Comparison of ENCODE assay signal across 17 cellular contexts in genomic region chr15:59301527-59301926, GRCh38.
DNase-seq lines count a peak whose midpoint lies in the region; ATAC-seq, FAIRE-seq and TF ChIP-seq lines count a peak whose summit lies in the region.
"Had no signal": no experiment of that assay in that cellular context is flagged by ENCODE, and none has a peak within 500 bp of the region (broad histone marks: within the 10 kb centered on the region; RNA-seq: fewer than 3 reads in every experiment).

No MANE protein-coding gene starts in this region.

- 75% methylated on average over 6 of the region's 6 CpGs for WGBS in A549 (ENCODE audit: missing lambda C conversion rate)

- no peak for TF ChIP-seq EP300 in A549 (IDR thresholded peaks at IDR 0.05)

- no peak for ATAC-seq in A549
- ATAC-seq in activated T-helper 17 cell treated with anti-CD3 and anti-CD28 coated beads, Interleukin-2, amount 50 U/mL, for 72 hours (replicated peaks), result no peak
- no peak for ATAC-seq in naive B cell (ENCODE audit: low read depth in 2 of 2)
- ATAC-seq in GM18502 (IDR thresholded peaks at IDR 0.05; ENCODE audit: poor library complexity, unreplicated experiment), result no peak
- ATAC-seq: HepG2, sciatic nerve had no signal

- peaks cover 100% of the 10 kb centered on the region for H3K4me1 ChIP-seq in A549

- no peak for TF ChIP-seq POLR2A in A549 (IDR thresholded peaks at IDR 0.05; ENCODE audit: low read length)

- H3K27me3 Mint-ChIP-seq in activated T-helper 17 cell treated with anti-CD3 and anti-CD28 coated beads, Interleukin-2, amount 50 U/mL, for 72 hours, result no peaks in the 10 kb centered on the region
- no peaks in the 10 kb centered on the region for H3K27me3 Mint-ChIP-seq in naive B cell

- H3K4me3 Mint-ChIP-seq in activated T-helper 17 cell treated with anti-CD3 and anti-CD28 coated beads, Interleukin-2, amount 50 U/mL, for 72 hours, result peak overlapping the region; percentile 62
- peak overlapping the region; percentile 3 to 91 (median 66) for H3K4me3 Mint-ChIP-seq in naive B cell

- H3K4me2 ChIP-seq in A549, result peak overlapping the region; percentile 83

- no peaks in the 10 kb centered on the region for H3K36me3 Mint-ChIP-seq in activated T-helper 17 cell treated with anti-CD3 and anti-CD28 coated beads, Interleukin-2, amount 50 U/mL, for 72 hours (ENCODE audit: low read depth)
- no peaks in the 10 kb centered on the region for H3K36me3 Mint-ChIP-seq in naive B cell

- no peak for TF ChIP-seq RAD21 in A549 (conservative IDR thresholded peaks at IDR 0.05 in 1 of 2, IDR thresholded peaks at IDR 0.05 in 1 of 2)

- no peak for DNase-seq in A549 (ENCODE audit: low read depth in 1 of 2, low spot score in 1 of 2)
- DNase-seq in DMS79 (lab: John Stamatoyannopoulos, UW), result peak; percentile 63
- DNase-seq in naive B cell, result no peak
- DNase-seq in SKM-1 (lab: John Stamatoyannopoulos, UW; ENCODE audit: unreplicated experiment), result no peak
- no peak for DNase-seq in activated CD4-positive, CD25-positive, alpha-beta regulatory T cell (lab: John Stamatoyannopoulos, UW)
- no peak for DNase-seq in NK-92 treated with Interleukin-12 subunit alpha and Interleukin-12 subunit beta, amount 100 ng/mL, for 24 hours (lab: John Stamatoyannopoulos, UW)
- DNase-seq: DND-41; effector CD4-positive, alpha-beta T cell; foreskin fibroblast; lower lobe of right lung; NCI-H2107; trophoblast cell had no signal

- H3K9me3 ChIP-seq in A549, result no peaks in the 10 kb centered on the region
- H3K9me3 ChIP-seq: lower lobe of right lung had no signal

- POLR2A ChIA-PET in A549 (lab: Yijun Ruan, JAX), result no interaction called here

- H3K27ac ChIP-seq in A549, result peak overlapping the region; percentile 93 to 95

- no peak overlapping the region for H3K27ac Mint-ChIP-seq in activated T-helper 17 cell treated with anti-CD3 and anti-CD28 coated beads, Interleukin-2, amount 50 U/mL, for 72 hours
- H3K27ac Mint-ChIP-seq in naive B cell, result peak overlapping the region; percentile 73 to 100 (median 92)

- peaks cover 34% of the 10 kb centered on the region for H3K4me1 Mint-ChIP-seq in activated T-helper 17 cell treated with anti-CD3 and anti-CD28 coated beads, Interleukin-2, amount 50 U/mL, for 72 hours
- H3K4me1 Mint-ChIP-seq in naive B cell, result peaks cover 48 to 84% (median 70%) of the 10 kb centered on the region in 3 donors

- TF ChIP-seq CTCF in A549 (IDR thresholded peaks at IDR 0.05), result no peak

- CTCF ChIA-PET in A549 (lab: Yijun Ruan, JAX), result no interaction called here

- no peaks in the 10 kb centered on the region for H3K9me3 Mint-ChIP-seq in activated T-helper 17 cell treated with anti-CD3 and anti-CD28 coated beads, Interleukin-2, amount 50 U/mL, for 72 hours
- H3K9me3 Mint-ChIP-seq in naive B cell, result no peaks in the 10 kb centered on the region

- H3K4me3 ChIP-seq in A549, result no peak overlapping the region
- H3K4me3 ChIP-seq: lower lobe of right lung had no signal

- FAIRE-seq in A549 (lab: Jason Lieb, UNC), result no peak
- FAIRE-seq: bronchial epithelial cell, HepG2 had no signal

TF ChIP-seq in A549, 52 proteins besides CTCF, POLR2A, EP300 and RAD21:
- no peak for TF ChIP-seq ZSCAN20 (CRISPR knock-in tag; IDR thresholded peaks at IDR 0.05)
- TF ChIP-seq, protein P1, sequence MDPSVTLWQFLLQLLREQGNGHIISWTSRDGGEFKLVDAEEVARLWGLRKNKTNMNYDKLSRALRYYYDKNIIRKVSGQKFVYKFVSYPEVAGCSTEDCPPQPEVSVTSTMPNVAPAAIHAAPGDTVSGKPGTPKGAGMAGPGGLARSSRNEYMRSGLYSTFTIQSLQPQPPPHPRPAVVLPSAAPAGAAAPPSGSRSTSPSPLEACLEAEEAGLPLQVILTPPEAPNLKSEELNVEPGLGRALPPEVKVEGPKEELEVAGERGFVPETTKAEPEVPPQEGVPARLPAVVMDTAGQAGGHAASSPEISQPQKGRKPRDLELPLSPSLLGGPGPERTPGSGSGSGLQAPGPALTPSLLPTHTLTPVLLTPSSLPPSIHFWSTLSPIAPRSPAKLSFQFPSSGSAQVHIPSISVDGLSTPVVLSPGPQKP (IDR thresholded peaks at IDR 0.05; ENCODE audit: low read depth, low read length), result no peak
